In genomic region chr10:22263106-22263505, GRCh38 we compare ENCODE assay signal across 23 cellular contexts. TPM values are rescaled to one million over a fixed set of nuclear protein-coding genes. Genes with fewer than 3 reads are reported as not detected.
DNase-seq lines count a peak whose midpoint lies in the region; ATAC-seq, FAIRE-seq and TF ChIP-seq lines count a peak whose summit lies in the region.
"Had no signal": no experiment of that assay in that cellular context is flagged by ENCODE, and none has a peak within 500 bp of the region (broad histone marks: within the 10 kb centered on the region; RNA-seq: fewer than 3 reads in every experiment).

No MANE protein-coding gene starts in this region.

- no peaks in the 10 kb centered on the region for H3K23me2 ChIP-seq in H1 (ENCODE audit: low read depth, low read length)

- no peak overlapping the region for H4K5ac ChIP-seq in H1 (ENCODE audit: insufficient read length, low read depth, low read length)

- FAIRE-seq in H1 (lab: Jason Lieb, UNC), result no peak
- FAIRE-seq: A549, D721Med, G401.6, GM12891 had no signal

- H3K4ac ChIP-seq in H1 (replicated peaks; ENCODE audit: insufficient read length, low read depth, low read length), result no peak overlapping the region

- DNase-seq in A673 (ENCODE audit: low spot score) (peak; percentile 75), SK-N-MC (ENCODE audit: low read depth, low spot score) (peak; percentile 3), H1 (ENCODE audit: low read depth in 1 of 2, low spot score in 2 of 2) (no peak), foreskin keratinocyte (no peak)
- no peak for DNase-seq in activated T-helper 1 cell treated with anti-CD3 and anti-CD28 coated beads, Interleukin-12 subunit alpha, Interleukin-12 subunit beta, Interleukin-2, Interleukin-4 antibody, amounts not matched to agents 30 ng/mL and 10 ng/mL and 1 ng/mL, durations not matched to agents 14 hours and 24 hours and 36 hours (ENCODE audit: low spot score)
- DNase-seq: ACHN; BE2C; C1 segment of cervical spinal cord; Caco-2; Calu3; CD4-positive, CD25-positive, alpha-beta regulatory T cell; CD8-positive, alpha-beta T cell; DMS79 treated with DMSO at 0.1 percent for 48 hours; GF-D8 had no signal

- TF ChIP-seq EP300 in H1 (IDR thresholded peaks at IDR 0.05; ENCODE audit: borderline replicate concordance in 1 of 2, low read depth in 2 of 2, low read length in 2 of 2), result no peak

- TF ChIP-seq RAD21 in H1 (IDR thresholded peaks at IDR 0.05 in 1 of 2, conservative IDR thresholded peaks at IDR 0.05 in 1 of 2; ENCODE audit: low read depth in 2 of 2, low read length in 2 of 2), result no peak

- H3K36me3 ChIP-seq in A673 (ENCODE audit: insufficient read depth, low read length, poor library complexity, severe bottlenecking) (no peaks in the 10 kb centered on the region), SK-N-MC (ENCODE audit: insufficient read depth, low read length) (no peaks in the 10 kb centered on the region), H1 (ENCODE audit: control insufficient read depth in 2 of 4, insufficient read depth in 4 of 4, low read length in 3 of 4) (no peaks in the 10 kb centered on the region)
- H3K36me3 ChIP-seq: BE2C, BLaER1 had no signal

- H3K27me3 Mint-ChIP-seq in activated T-helper 1 cell treated with anti-CD3 and anti-CD28 coated beads, Interleukin-12 subunit alpha, Interleukin-12 subunit beta, Interleukin-2, Interleukin-4 antibody, amounts not matched to agents 30 ng/mL and 10 ng/mL and 1 ng/mL, durations not matched to agents 14 hours and 24 hours and 36 hours (ENCODE audit: insufficient read depth), result peaks cover 22% of the 10 kb centered on the region

- no peaks in the 10 kb centered on the region for H3K79me2 ChIP-seq in H1 (ENCODE audit: control insufficient read depth in 1 of 2, insufficient read depth in 2 of 2, low read length in 2 of 2)

- H3K4me3 ChIP-seq in A673 (ENCODE audit: low read depth, low read length, poor library complexity, severe bottlenecking), result no peak overlapping the region
- no peak overlapping the region for H3K4me3 ChIP-seq in SK-N-MC
- H3K4me3 ChIP-seq in H1 (ENCODE audit: extremely low read depth in 1 of 4, insufficient read depth in 2 of 4, low read depth in 3 of 4, low read length in 4 of 4), result no peak overlapping the region
- H3K4me3 ChIP-seq: A549, BLaER1 had no signal

- H3K27me3 ChIP-seq in A673 (replicated peaks; ENCODE audit: insufficient read depth, low read depth, low read length, poor library complexity), result no peaks in the 10 kb centered on the region
- H3K27me3 ChIP-seq in H1 (replicated peaks in 1 of 4; ENCODE audit: control insufficient read depth in 3 of 4, extremely low read depth in 1 of 4, insufficient read depth in 3 of 4, low read length in 3 of 4), result peaks cover 0 to 1% (median 0%) of the 10 kb centered on the region in 4 experiments; a peak in 3 of 7 replicates
- H3K27me3 ChIP-seq in foreskin keratinocyte, result peaks cover 12% of the 10 kb centered on the region
- H3K27me3 ChIP-seq: BE2C had no signal

- no peak overlapping the region for H3K27ac Mint-ChIP-seq in activated T-helper 1 cell treated with anti-CD3 and anti-CD28 coated beads, Interleukin-12 subunit alpha, Interleukin-12 subunit beta, Interleukin-2, Interleukin-4 antibody, amounts not matched to agents 30 ng/mL and 10 ng/mL and 1 ng/mL, durations not matched to agents 14 hours and 24 hours and 36 hours
- H3K27ac Mint-ChIP-seq: CD14-positive monocyte; CD8-positive, alpha-beta T cell had no signal

- H2AK5ac ChIP-seq in H1 (ENCODE audit: low read depth, low read length), result no peak overlapping the region

- TF ChIP-seq CTCF in A673 (conservative IDR thresholded peaks at IDR 0.05; ENCODE audit: low read depth, low read length) (no peak), H1 (IDR thresholded peaks at IDR 0.05; ENCODE audit: control extremely low read depth in 1 of 3, insufficient read depth in 1 of 3, low read depth in 1 of 3, low read length in 3 of 3) (no peak), foreskin keratinocyte (conservative IDR thresholded peaks at IDR 0.05) (no peak)

- H3K4me1 Mint-ChIP-seq in activated T-helper 1 cell treated with anti-CD3 and anti-CD28 coated beads, Interleukin-12 subunit alpha, Interleukin-12 subunit beta, Interleukin-2, Interleukin-4 antibody, amounts not matched to agents 30 ng/mL and 10 ng/mL and 1 ng/mL, durations not matched to agents 14 hours and 24 hours and 36 hours (ENCODE audit: low read depth), result peaks cover 5% of the 10 kb centered on the region
- H3K4me1 Mint-ChIP-seq: CD14-positive monocyte had no signal

- no peak overlapping the region for H2BK5ac ChIP-seq in H1 (ENCODE audit: low read depth, low read length)

- no peak overlapping the region for H2BK12ac ChIP-seq in H1 (ENCODE audit: low read depth, low read length)

- H2BK20ac ChIP-seq in H1 (ENCODE audit: low read length), result no peak overlapping the region

- H3K4me1 ChIP-seq in A673 (ENCODE audit: insufficient read depth, low read length, poor library complexity, severe bottlenecking) (peaks cover 5% of the 10 kb centered on the region), H1 (replicated peaks in 1 of 4; ENCODE audit: control insufficient read depth in 3 of 4, insufficient read depth in 4 of 4, low read length in 3 of 4) (no peaks in the 10 kb centered on the region), foreskin keratinocyte (no peaks in the 10 kb centered on the region)
- H3K4me1 ChIP-seq: A549, BE2C, BLaER1, Caco-2 had no signal

- no peak overlapping the region for H3K56ac ChIP-seq in H1 (replicated peaks; ENCODE audit: insufficient read length, low read depth, low read length)

- no peak overlapping the region for H3K4me3 Mint-ChIP-seq in activated T-helper 1 cell treated with anti-CD3 and anti-CD28 coated beads, Interleukin-12 subunit alpha, Interleukin-12 subunit beta, Interleukin-2, Interleukin-4 antibody, amounts not matched to agents 30 ng/mL and 10 ng/mL and 1 ng/mL, durations not matched to agents 14 hours and 24 hours and 36 hours
- H3K4me3 Mint-ChIP-seq: CD14-positive monocyte; CD8-positive, alpha-beta T cell had no signal

- H3K14ac ChIP-seq in H1 (ENCODE audit: insufficient read length), result no peak overlapping the region

- H2BK15ac ChIP-seq in H1 (ENCODE audit: low read length), result no peak overlapping the region

- H4K20me1 ChIP-seq in H1 (replicated peaks in 1 of 2; ENCODE audit: control insufficient read depth in 1 of 2, insufficient read depth in 2 of 2, low read length in 2 of 2), result no peaks in the 10 kb centered on the region

- BruUV-seq in A673 (replicated peaks; lab: Mats Ljungman, UMichigan), result no TSS peak

- H2AFZ ChIP-seq in H1 (ENCODE audit: low read length), result peak overlapping the region; percentile 44

- H3K18ac ChIP-seq in H1 (ENCODE audit: extremely low read depth, low read length), result no peak overlapping the region

- no peaks in the 10 kb centered on the region for H3K79me1 ChIP-seq in H1 (ENCODE audit: low read depth, low read length)

- POLR2A ChIA-PET in A673 (lab: Charles Lee; ENCODE audit: low non-redundant PET), result interaction anchor here (0.5 to 0.8 kb wide), 3 partner anchors 77 to 840 kb away, joined by 3 to 13 read pairs (median 3); no protein-coding TSS in a partner anchor
- POLR2A ChIA-PET in H1 (lab: Charles Lee; ENCODE audit: partially characterized antibody), result interaction anchor here (1.1 kb wide), 1 partner anchor 100 kb away, joined by 3 read pairs; no protein-coding TSS in a partner anchor

- H3K9me3 Mint-ChIP-seq in activated T-helper 1 cell treated with anti-CD3 and anti-CD28 coated beads, Interleukin-12 subunit alpha, Interleukin-12 subunit beta, Interleukin-2, Interleukin-4 antibody, amounts not matched to agents 30 ng/mL and 10 ng/mL and 1 ng/mL, durations not matched to agents 14 hours and 24 hours and 36 hours, result no peaks in the 10 kb centered on the region
- H3K9me3 Mint-ChIP-seq: CD4-positive, CD25-positive, alpha-beta regulatory T cell; CD8-positive, alpha-beta T cell had no signal

- no peak for TF ChIP-seq POLR2A in H1 (IDR thresholded peaks at IDR 0.05; ENCODE audit: control extremely low read depth in 1 of 2, low read depth in 2 of 2, low read length in 2 of 2)

- WGBS in H1 (ENCODE audit: extremely low coverage in 1 of 2, insufficient coverage in 1 of 2, insufficient read length in 1 of 2, insufficient replicate concordance in 2 of 2, low coverage in 1 of 2, low lambda C conversion rate in 2 of 2, missing lambda C conversion rate in 1 of 2), 2 experiments, result 85% methylated on average over 2 of the region's 2 CpGs; no CpG with 5 or more reads in 1 of the 2 experiments

- ATAC-seq in foreskin keratinocyte, result no peak
- ATAC-seq: A549; CD8-positive, alpha-beta T cell had no signal

- H3K23ac ChIP-seq in H1 (ENCODE audit: insufficient read length), result no peak overlapping the region

- no peak overlapping the region for H2BK120ac ChIP-seq in H1 (replicated peaks; ENCODE audit: low read depth, low read length)

- H3K27ac ChIP-seq in A673 (ENCODE audit: low read depth, low read length, poor library complexity, severe bottlenecking), result peak overlapping the region; percentile 73
- peak overlapping the region; percentile 36; the same call in 1 of the 2 replicates for H3K27ac ChIP-seq in SK-N-MC
- H3K27ac ChIP-seq in H1 (ENCODE audit: low read depth, low read length), result no peak overlapping the region
- no peak overlapping the region for H3K27ac ChIP-seq in foreskin keratinocyte
- H3K27ac ChIP-seq: 22Rv1, A549, BLaER1 had no signal

- no peak overlapping the region for H4K8ac ChIP-seq in H1 (ENCODE audit: extremely low read depth, insufficient read depth, low read length)

- H3K9ac ChIP-seq in SK-N-MC (ENCODE audit: insufficient read length) (no peak overlapping the region), H1 (replicated peaks in 1 of 4; ENCODE audit: extremely low read depth in 1 of 4, low read depth in 3 of 4, low read length in 3 of 4) (no peak overlapping the region)
- H3K9ac ChIP-seq: BLaER1 had no signal

- H4K91ac ChIP-seq in H1 (replicated peaks; ENCODE audit: insufficient read length, low read length), result no peak overlapping the region

- intact Hi-C loops in A673 (cut with micrococcal nuclease; ENCODE audit: unreplicated experiment), result no loop called here
- intact Hi-C loops in activated T-helper 1 cell treated with anti-CD3 and anti-CD28 coated beads, Interleukin-12 subunit alpha, Interleukin-12 subunit beta, Interleukin-2, Interleukin-4 antibody, amounts not matched to agents 30 ng/mL and 10 ng/mL and 1 ng/mL, durations not matched to agents 14 hours and 24 hours and 36 hours (cut with micrococcal nuclease), result no loop called here

- CTCF ChIA-PET in A673 (lab: Charles Lee) (no interaction called here), H1 (lab: Charles Lee; ENCODE audit: partially characterized antibody) (no interaction called here)

- peaks cover 4% of the 10 kb centered on the region for H3K9me3 ChIP-seq in A673 (ENCODE audit: low read depth, low read length, poor library complexity, severe bottlenecking)
- H3K9me3 ChIP-seq in SK-N-MC (ENCODE audit: low read depth, low read length), result no peaks in the 10 kb centered on the region
- H3K9me3 ChIP-seq in H1 (ENCODE audit: insufficient read depth in 2 of 2, low read depth in 1 of 2, low read length in 1 of 2), result no peaks in the 10 kb centered on the region
- H3K9me3 ChIP-seq: A549, BE2C, BLaER1, Caco-2 had no signal

- no peaks in the 10 kb centered on the region for H3K36me3 Mint-ChIP-seq in activated T-helper 1 cell treated with anti-CD3 and anti-CD28 coated beads, Interleukin-12 subunit alpha, Interleukin-12 subunit beta, Interleukin-2, Interleukin-4 antibody, amounts not matched to agents 30 ng/mL and 10 ng/mL and 1 ng/mL, durations not matched to agents 14 hours and 24 hours and 36 hours (ENCODE audit: low read depth)
- H3K36me3 Mint-ChIP-seq: CD14-positive monocyte; CD4-positive, CD25-positive, alpha-beta regulatory T cell; CD8-positive, alpha-beta T cell had no signal

- H3K4me2 ChIP-seq in H1 (ENCODE audit: insufficient read depth in 1 of 2, low read depth in 2 of 2, low read length in 2 of 2), result no peak overlapping the region
- H3K4me2 ChIP-seq: A549, BLaER1 had no signal

RNA-seq across cellular contexts. Expression of gene EBLN1, which starts 45.3 kb away (rescaled TPM):
- not detected in 2 replicates for total RNA-seq in A673 (2021)
- not detected in 2 replicates for total RNA-seq in H1 (2021; fragmentation: NEBNext Ultra II Directional; extraction: Animal tissue kit (Norgen Biotek cat#: 25700))
- polyA plus RNA-seq in H1 (2011; rRNA removed), result not detected in 2 replicates
- not detected for polyA plus RNA-seq in H1 (2011; cell fraction: cytosol; rRNA removed)
- not detected for polyA plus RNA-seq in H1 (2011; cell fraction: nucleus; rRNA removed)
- not detected in 4 replicates for polyA plus RNA-seq in H1 (2012, experiment 1 of 2)
- not detected for polyA plus RNA-seq in H1 (2012, experiment 2 of 2)
- 0.06 TPM for polyA plus RNA-seq in H1 (2013, experiment 1 of 2)
- polyA plus RNA-seq in H1 (2013, experiment 2 of 2), result 0.06 TPM
- not detected in 2 replicates for polyA minus RNA-seq in H1 (2011; rRNA and poly(A)+ RNA removed)
- not detected for polyA minus RNA-seq in H1 (2011; cell fraction: cytosol; rRNA and poly(A)+ RNA removed)
- polyA minus RNA-seq in H1 (2011; cell fraction: nucleus; rRNA and poly(A)+ RNA removed), result not detected
- not detected in 2 replicates for total RNA-seq in activated T-helper 1 cell treated with anti-CD3 and anti-CD28 coated beads, Interleukin-12 subunit alpha, Interleukin-12 subunit beta, Interleukin-2, Interleukin-4 antibody, amounts not matched to agents 30 ng/mL and 10 ng/mL and 1 ng/mL, durations not matched to agents 14 hours and 24 hours and 36 hours
- total RNA-seq in foreskin keratinocyte, result not detected in 2 replicates
- polyA plus RNA-seq in foreskin keratinocyte, result not detected in 2 replicates
- total RNA-seq: A172; Caco-2; Calu3; CD4-positive, CD25-positive, alpha-beta regulatory T cell; CD8-positive, alpha-beta T cell had no signal
- polyA plus RNA-seq: A549; AG04450; CD14-positive monocyte; CD4-positive, CD25-positive, alpha-beta regulatory T cell had no signal

RNA-seq across cellular contexts. Expression of gene COMMD3, which starts 53.1 kb away (rescaled TPM):
- total RNA-seq in A673 (2021), result 66.0 and 72.6 TPM in 2 replicates
- 2.3 and 2.7 TPM in 2 replicates for total RNA-seq in H1 (2021; fragmentation: NEBNext Ultra II Directional; extraction: Animal tissue kit (Norgen Biotek cat#: 25700))
- 0.94 and 2.7 TPM in 2 replicates for polyA plus RNA-seq in H1 (2011; rRNA removed)
- 2.1 TPM for polyA plus RNA-seq in H1 (2011; cell fraction: cytosol; rRNA removed)
- polyA plus RNA-seq in H1 (2011; cell fraction: nucleus; rRNA removed), result 1.2 TPM
- polyA plus RNA-seq in H1 (2012, experiment 1 of 2), result 2.4 to 4.3 TPM (median 2.7 TPM) in 4 replicates
- 1.8 TPM for polyA plus RNA-seq in H1 (2012, experiment 2 of 2)
- 4.5 TPM for polyA plus RNA-seq in H1 (2013, experiment 1 of 2)
- 3.1 TPM for polyA plus RNA-seq in H1 (2013, experiment 2 of 2)
- polyA minus RNA-seq in H1 (2011; rRNA and poly(A)+ RNA removed), result 0.63 and 1.8 TPM in 2 replicates
- not detected for polyA minus RNA-seq in H1 (2011; cell fraction: cytosol; rRNA and poly(A)+ RNA removed)
- not detected for polyA minus RNA-seq in H1 (2011; cell fraction: nucleus; rRNA and poly(A)+ RNA removed)
- total RNA-seq in activated T-helper 1 cell treated with anti-CD3 and anti-CD28 coated beads, Interleukin-12 subunit alpha, Interleukin-12 subunit beta, Interleukin-2, Interleukin-4 antibody, amounts not matched to agents 30 ng/mL and 10 ng/mL and 1 ng/mL, durations not matched to agents 14 hours and 24 hours and 36 hours, result 78.7 and 84.4 TPM in 2 replicates
- total RNA-seq in foreskin keratinocyte, result 42.0 and 47.5 TPM in 2 replicates
- polyA plus RNA-seq in foreskin keratinocyte, result 53.7 and 54.6 TPM in 2 replicates

RNA-seq across cellular contexts. Expression of gene BMI1, which starts 57.8 kb away (rescaled TPM):
- total RNA-seq in A673 (2021) (65.3 and 85.2 TPM in 2 replicates), foreskin keratinocyte (31.5 and 31.8 TPM in 2 replicates)
- 7.0 and 10.7 TPM in 2 replicates for total RNA-seq in H1 (2021; fragmentation: NEBNext Ultra II Directional; extraction: Animal tissue kit (Norgen Biotek cat#: 25700))
- polyA plus RNA-seq in H1 (2011; rRNA removed) (2.8 and 2.9 TPM in 2 replicates), foreskin keratinocyte (8.5 and 11.2 TPM in 2 replicates)
- polyA plus RNA-seq in H1 (2011; cell fraction: cytosol; rRNA removed), result 4.1 TPM
- 7.6 TPM for polyA plus RNA-seq in H1 (2011; cell fraction: nucleus; rRNA removed)
- polyA plus RNA-seq in H1 (2012, experiment 1 of 2), result 2.8 to 10.9 TPM (median 4.8 TPM) in 4 replicates
- 0.12 TPM for polyA plus RNA-seq in H1 (2012, experiment 2 of 2)
- 2.9 TPM for polyA plus RNA-seq in H1 (2013, experiment 1 of 2)
- 2.7 TPM for polyA plus RNA-seq in H1 (2013, experiment 2 of 2)
- 5.2 and 8.7 TPM in 2 replicates for polyA minus RNA-seq in H1 (2011; rRNA and poly(A)+ RNA removed)
- 5.9 TPM for polyA minus RNA-seq in H1 (2011; cell fraction: cytosol; rRNA and poly(A)+ RNA removed)
- polyA minus RNA-seq in H1 (2011; cell fraction: nucleus; rRNA and poly(A)+ RNA removed), result 7.2 TPM
- 59.3 and 66.5 TPM in 2 replicates for total RNA-seq in activated T-helper 1 cell treated with anti-CD3 and anti-CD28 coated beads, Interleukin-12 subunit alpha, Interleukin-12 subunit beta, Interleukin-2, Interleukin-4 antibody, amounts not matched to agents 30 ng/mL and 10 ng/mL and 1 ng/mL, durations not matched to agents 14 hours and 24 hours and 36 hours

Comparison
In these comparisons a context has a peak if more than half of its experiments do, and no peak if none do; other contexts are left out.
1. DNase-seq: peak in A673 (single experiment) and SK-N-MC (single experiment); none in H1 (0 of 2), activated T-helper 1 cell treated with anti-CD3 and anti-CD28 coated beads, Interleukin-12 subunit alpha, Interleukin-12 subunit beta, Interleukin-2, Interleukin-4 antibody, amounts not matched to agents 30 ng/mL and 10 ng/mL and 1 ng/mL, durations not matched to agents 14 hours and 24 hours and 36 hours (single experiment) and foreskin keratinocyte (0 of 2).
2. H3K27ac ChIP-seq: peak in A673 (single experiment) and SK-N-MC (single experiment); none in H1 (single experiment) and foreskin keratinocyte (single experiment).
3. RNA of gene COMMD3, which starts 53.1 kb away (total RNA-seq): 78.7 to 84.4 TPM in activated T-helper 1 cell treated with anti-CD3 and anti-CD28 coated beads, Interleukin-12 subunit alpha, Interleukin-12 subunit beta, Interleukin-2, Interleukin-4 antibody, amounts not matched to agents 30 ng/mL and 10 ng/mL and 1 ng/mL, durations not matched to agents 14 hours and 24 hours and 36 hours, 66.0 to 72.6 TPM in A673 and 42.0 to 47.5 TPM in foreskin keratinocyte; 2.3 to 2.7 TPM in H1; every median in the first group is over 10 times any median in the second.